ENCODE assay signal across 29 cellular contexts in genomic region chr1:81543764-81544163, GRCh38.
"Had no signal": no experiment of that assay in that cellular context is flagged by ENCODE, and none has a peak within 500 bp of the region (broad histone marks: within the 10 kb centered on the region; RNA-seq: fewer than 3 reads in every experiment).

No MANE protein-coding gene starts in this region.

- H3K36me3 ChIP-seq: colonic mucosa, esophagus squamous epithelium, heart right ventricle, neural progenitor cell, ovary, sigmoid colon, stomach, thyroid gland had no signal

- H3K9me3 ChIP-seq: colonic mucosa, esophagus squamous epithelium, heart right ventricle, ovary, psoas muscle, sigmoid colon, stomach, thyroid gland had no signal

- H3K27ac Mint-ChIP-seq: dendritic cell treated with granulocyte-macrophage colony-stimulating factor and Interleukin-4, amounts not matched to agents 40 ng/mL and 50 ng/mL, for 4 days; nephron; neural progenitor cell; stimulated activated effector memory CD8-positive, alpha-beta T cell treated with anti-CD3 and anti-CD28 coated beads, Interleukin-12 subunit alpha, Interleukin-12 subunit beta, amount 100 ng/mL, for 72 hours; type B pancreatic cell had no signal

- H3K27ac ChIP-seq: colonic mucosa, esophagus squamous epithelium, heart right ventricle, neural progenitor cell, ovary, psoas muscle, sigmoid colon, stomach, thyroid gland had no signal

- H3K4me1 ChIP-seq: colonic mucosa, psoas muscle, sigmoid colon had no signal

- H2AFZ ChIP-seq: neural progenitor cell had no signal

- DNase-seq: colonic mucosa; effector CD8-positive, alpha-beta T cell; esophagus squamous epithelium; foreskin melanocyte; glutamatergic neuron; heart right ventricle; hypothalamus; kidney; mesenchymal stem cell; midbrain; naive thymus-derived CD4-positive, alpha-beta T cell; nucleus accumbens; ovary; posterior cingulate gyrus; psoas muscle; right cardiac atrium; sigmoid colon; stimulated activated CD4-positive, alpha-beta T cell treated with anti-CD3 and anti-CD28 coated beads, Interleukin-2, amount 100 ng/mL, for 24 hours; stimulated activated CD4-positive, alpha-beta T cell treated with anti-CD3 and anti-CD28 coated beads, Interleukin-4, amount 100 ng/mL, for 24 hours; stimulated activated naive CD4-positive, alpha-beta T cell treated with Interleukin-2 at 50 U/mL for 16 hours; stomach; thyroid gland had no signal

- H3K9ac ChIP-seq: neural progenitor cell had no signal

- H3K27me3 ChIP-seq: colonic mucosa, esophagus squamous epithelium, heart right ventricle, neural progenitor cell, ovary, sigmoid colon, stomach, thyroid gland had no signal

- H3K4me3 Mint-ChIP-seq: dendritic cell treated with granulocyte-macrophage colony-stimulating factor and Interleukin-4, amounts not matched to agents 40 ng/mL and 50 ng/mL, for 4 days; naive thymus-derived CD4-positive, alpha-beta T cell; nephron; neural progenitor cell; stimulated activated effector memory CD8-positive, alpha-beta T cell treated with anti-CD3 and anti-CD28 coated beads, Interleukin-12 subunit alpha, Interleukin-12 subunit beta, amount 100 ng/mL, for 72 hours; type B pancreatic cell had no signal

- H3K27me3 Mint-ChIP-seq: dendritic cell treated with granulocyte-macrophage colony-stimulating factor and Interleukin-4, amounts not matched to agents 40 ng/mL and 50 ng/mL, for 4 days; type B pancreatic cell had no signal

- H3K4me1 Mint-ChIP-seq: naive thymus-derived CD4-positive, alpha-beta T cell; stimulated activated effector memory CD8-positive, alpha-beta T cell treated with anti-CD3 and anti-CD28 coated beads, Interleukin-12 subunit alpha, Interleukin-12 subunit beta, amount 100 ng/mL, for 72 hours had no signal

- H3K9me3 Mint-ChIP-seq: dendritic cell treated with granulocyte-macrophage colony-stimulating factor and Interleukin-4, amounts not matched to agents 40 ng/mL and 50 ng/mL, for 4 days; nephron; type B pancreatic cell had no signal

- H3K4me3 ChIP-seq: colonic mucosa, esophagus squamous epithelium, heart right ventricle, lung, neural progenitor cell, ovary, psoas muscle, sigmoid colon, stomach, thyroid gland had no signal

- H3K4me2 ChIP-seq: neural progenitor cell had no signal

- ATAC-seq: heart right ventricle; left lobe of liver; naive thymus-derived CD4-positive, alpha-beta T cell; psoas muscle; right cardiac atrium; stimulated activated effector memory CD8-positive, alpha-beta T cell treated with anti-CD3 and anti-CD28 coated beads, Interleukin-12 subunit alpha, Interleukin-12 subunit beta, amount 100 ng/mL, for 72 hours had no signal

- H3K36me3 Mint-ChIP-seq: naive thymus-derived CD4-positive, alpha-beta T cell; stimulated activated effector memory CD8-positive, alpha-beta T cell treated with anti-CD3 and anti-CD28 coated beads, Interleukin-12 subunit alpha, Interleukin-12 subunit beta, amount 100 ng/mL, for 72 hours; type B pancreatic cell had no signal
